23 cellular contexts compared by ENCODE assay signal in the genomic region with DNA sequence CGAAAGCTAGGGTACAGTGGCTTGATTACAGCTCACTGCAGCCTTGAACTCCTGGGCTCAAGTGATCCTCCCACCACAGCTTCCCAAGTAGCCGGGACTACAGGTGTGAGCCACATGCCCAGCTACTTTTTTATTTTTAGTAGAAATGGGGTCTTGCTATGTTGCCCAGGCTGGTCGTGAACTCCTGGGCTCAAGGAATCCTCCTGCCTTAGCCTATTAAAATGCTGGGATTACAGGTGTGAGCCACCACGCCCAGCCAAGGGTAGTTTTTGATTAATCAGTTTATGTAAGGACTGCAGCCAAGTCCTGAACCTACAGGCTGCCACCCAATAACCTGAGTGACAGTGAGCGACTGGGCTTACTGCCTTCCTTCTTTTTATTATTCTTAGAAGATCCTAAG.
"Had no signal": no experiment of that assay in that cellular context is flagged by ENCODE, and none has a peak within 500 bp of the region (broad histone marks: within the 10 kb centered on the region; RNA-seq: fewer than 3 reads in every experiment).

No MANE protein-coding gene starts in this region.

- H3K9me3 Mint-ChIP-seq: activated CD4-positive, alpha-beta memory T cell treated with anti-CD3 and anti-CD28 coated beads for 36 hours; activated naive CD8-positive, alpha-beta T cell treated with anti-CD3 and anti-CD28 coated beads for 36 hours; immature natural killer cell; naive thymus-derived CD4-positive, alpha-beta T cell; neural progenitor cell; stimulated activated naive CD8-positive, alpha-beta T cell treated with anti-CD3 and anti-CD28 coated beads, Interleukin-15, amount 100 ng/mL, for 72 hours had no signal

- H3K9me3 ChIP-seq: gastroesophageal sphincter, heart left ventricle, mucosa of descending colon, prostate gland, right atrium auricular region, upper lobe of right lung had no signal

- H3K4me1 ChIP-seq: prostate gland had no signal

- H3K36me3 ChIP-seq: prostate gland, upper lobe of right lung had no signal

- H3K4me2 ChIP-seq: neural progenitor cell had no signal

- H2AFZ ChIP-seq: neural progenitor cell had no signal

- H3K9ac ChIP-seq: neural progenitor cell had no signal

- H3K4me3 ChIP-seq: gastroesophageal sphincter, heart left ventricle, mucosa of descending colon, neural progenitor cell, prostate gland, right atrium auricular region, skin epidermis, upper lobe of right lung had no signal

- DNase-seq: activated CD4-positive, alpha-beta memory T cell treated with anti-CD3 and anti-CD28 coated beads for 36 hours; activated CD4-positive, alpha-beta T cell treated with anti-CD3 and anti-CD28 coated beads for 4 hours; activated naive CD4-positive, alpha-beta T cell; activated naive CD8-positive, alpha-beta T cell treated with anti-CD3 and anti-CD28 coated beads for 36 hours; activated T-cell treated with anti-CD3 and anti-CD28 coated beads for 4 hours; amniotic stem cell; effector CD8-positive, alpha-beta T cell; heart left ventricle; immature natural killer cell; kidney glomerular epithelial cell; left ventricle myocardium superior; mucosa of descending colon; naive thymus-derived CD4-positive, alpha-beta T cell; stimulated activated CD4-positive, alpha-beta T cell treated with anti-CD3 and anti-CD28 coated beads, Interleukin-2, amount 100 ng/mL, for 48 hours; stimulated activated naive CD8-positive, alpha-beta T cell treated with anti-CD3 and anti-CD28 coated beads, Interleukin-15, amount 100 ng/mL, for 72 hours; T-helper 17 cell; upper lobe of right lung; WERI-Rb-1 had no signal

- ATAC-seq: gastroesophageal sphincter; heart left ventricle; left ventricle myocardium superior; stimulated activated naive CD8-positive, alpha-beta T cell treated with anti-CD3 and anti-CD28 coated beads, Interleukin-15, amount 100 ng/mL, for 72 hours had no signal

- H3K27ac ChIP-seq: gastroesophageal sphincter, heart left ventricle, neural progenitor cell, prostate gland, right atrium auricular region, skin epidermis, upper lobe of right lung, WERI-Rb-1 had no signal

- H3K4me3 Mint-ChIP-seq: activated CD4-positive, alpha-beta memory T cell treated with anti-CD3 and anti-CD28 coated beads for 36 hours; activated naive CD8-positive, alpha-beta T cell treated with anti-CD3 and anti-CD28 coated beads for 36 hours; naive thymus-derived CD4-positive, alpha-beta T cell; neural progenitor cell; stimulated activated naive CD8-positive, alpha-beta T cell treated with anti-CD3 and anti-CD28 coated beads, Interleukin-15, amount 100 ng/mL, for 72 hours; T-helper 17 cell had no signal

- H3K27me3 Mint-ChIP-seq: stimulated activated naive CD8-positive, alpha-beta T cell treated with anti-CD3 and anti-CD28 coated beads, Interleukin-15, amount 100 ng/mL, for 72 hours had no signal

- H3K27me3 ChIP-seq: gastroesophageal sphincter, heart left ventricle, neural progenitor cell, right atrium auricular region, upper lobe of right lung had no signal

- H3K27ac Mint-ChIP-seq: activated CD4-positive, alpha-beta memory T cell treated with anti-CD3 and anti-CD28 coated beads for 36 hours; activated naive CD8-positive, alpha-beta T cell treated with anti-CD3 and anti-CD28 coated beads for 36 hours; stimulated activated naive CD8-positive, alpha-beta T cell treated with anti-CD3 and anti-CD28 coated beads, Interleukin-15, amount 100 ng/mL, for 72 hours had no signal
